In the genomic region with DNA sequence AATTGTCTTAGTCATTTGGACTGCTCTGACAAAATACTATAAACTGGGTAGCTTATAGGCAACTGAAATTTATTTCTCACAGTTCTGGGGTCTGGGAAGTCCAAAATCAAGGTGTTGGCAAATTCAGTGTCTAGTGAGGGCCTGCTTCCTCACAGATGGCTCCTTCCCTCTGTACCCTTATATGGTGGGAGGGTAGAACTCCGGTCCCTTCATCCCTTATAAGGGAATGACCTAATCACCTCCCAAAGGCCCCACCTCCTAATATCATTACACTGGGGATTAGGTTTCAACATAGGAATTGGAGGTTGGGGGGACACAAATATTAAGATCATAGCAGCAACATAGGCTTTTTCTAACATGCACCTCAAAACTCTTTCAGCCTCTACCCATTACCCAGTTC, we compare ENCODE assay signal across 2 cellular contexts.
TF ChIP-seq lines count a peak whose summit lies in the region.

No MANE protein-coding gene starts in this region.

TF ChIP-seq in GM12891, 5 proteins besides CTCF, POLR2A, EP300 and RAD21:
- TF ChIP-seq POLR2AphosphoS5 (IDR thresholded peaks at IDR 0.05; ENCODE audit: low read depth, low read length) (no peak), PAX5 (IDR thresholded peaks at IDR 0.05; ENCODE audit: insufficient read depth, low read length, severe bottlenecking) (no peak), TAF1 (IDR thresholded peaks at IDR 0.05; ENCODE audit: low read depth, low read length) (no peak), SPI1 (IDR thresholded peaks at IDR 0.05; ENCODE audit: low read depth, low read length) (no peak), POU2F2 (IDR thresholded peaks at IDR 0.05; ENCODE audit: low read depth, low read length) (no peak)

TF ChIP-seq in K562, 482 proteins besides CTCF, POLR2A, EP300 and RAD21:
- TF ChIP-seq SRF (CRISPR knock-in tag; IDR thresholded peaks at IDR 0.05) (peak in 1 of 2 experiments; percentile 96; a peak in 2 of 4 replicates), TCFL5 (CRISPR knock-in tag; conservative IDR thresholded peaks at IDR 0.05) (no peak), CBFA2T2 (conservative IDR thresholded peaks at IDR 0.05) (no peak), FOSL1 (tag; conservative IDR thresholded peaks at IDR 0.05) (0 out of 2 replicates have a peak, but pooled peaks have one; percentile 4), NR2C2 (CRISPR knock-in tag; IDR thresholded peaks at IDR 0.05) (no peak), NR2C2 (tag; IDR thresholded peaks at IDR 0.05) (peak; percentile 8; the same call in 1 of the 2 replicates), ZNF212 (CRISPR knock-in tag; IDR thresholded peaks at IDR 0.05) (no peak), ZNF766 (CRISPR knock-in tag; conservative IDR thresholded peaks at IDR 0.05) (0 out of 2 replicates have a peak, but pooled peaks have one; percentile 7), BACH1 (tag; IDR thresholded peaks at IDR 0.05) (peak; percentile 26; the same call in 1 of the 2 replicates)
